ENCODE assay signal across 1 cellular context in genomic region chr12:114671664-114672476, GRCh38.
TF ChIP-seq lines count a peak whose summit lies in the region.

No MANE protein-coding gene starts in this region.

TF ChIP-seq in H1, 55 proteins besides CTCF, POLR2A, EP300 and RAD21:
- TF ChIP-seq CBX8 (IDR thresholded peaks at IDR 0.05; ENCODE audit: borderline replicate concordance, low read depth, low read length) (peak; percentile 60), EZH2 (IDR thresholded peaks at IDR 0.05; ENCODE audit: low read depth, low read length, severe bottlenecking) (peak; percentile 100), RNF2 (IDR thresholded peaks at IDR 0.05; ENCODE audit: borderline replicate concordance, low read depth, low read length, missing control alignments, poor library complexity, severe bottlenecking) (peak; percentile 100), E2F6 (IDR thresholded peaks at IDR 0.05) (no peak), SAP30 (IDR thresholded peaks at IDR 0.05; ENCODE audit: insufficient read depth, insufficient replicate concordance, low read length) (no peak), KDM4A (IDR thresholded peaks at IDR 0.05; ENCODE audit: low read depth, low read length, severe bottlenecking) (peak; percentile 45), ASH2L (IDR thresholded peaks at IDR 0.05; ENCODE audit: low read length) (peak; percentile 32), TEAD4 (IDR thresholded peaks at IDR 0.05; ENCODE audit: low read depth, low read length) (no peak), TAF7 (optimal IDR thresholded peaks at IDR 0.05; ENCODE audit: borderline replicate concordance, low read depth, low read length) (no peak), SUZ12 (IDR thresholded peaks at IDR 0.05; ENCODE audit: low read length) (peak; percentile 100)
- TF ChIP-seq, protein P1, sequence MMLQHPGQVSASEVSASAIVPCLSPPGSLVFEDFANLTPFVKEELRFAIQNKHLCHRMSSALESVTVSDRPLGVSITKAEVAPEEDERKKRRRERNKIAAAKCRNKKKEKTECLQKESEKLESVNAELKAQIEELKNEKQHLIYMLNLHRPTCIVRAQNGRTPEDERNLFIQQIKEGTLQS (IDR thresholded peaks at IDR 0.05; ENCODE audit: insufficient read depth, low read depth, low read length) = no peak
TF ChIP-seq in H1: peak in this region for 6.
